In genomic region chr14:50533806-50534205, GRCh38 we compare ENCODE assay signal across 15 cellular contexts. TPM values are rescaled to one million over a fixed set of nuclear protein-coding genes. Genes with fewer than 3 reads are reported as not detected.
DNase-seq lines count a peak whose midpoint lies in the region; ATAC-seq and TF ChIP-seq lines count a peak whose summit lies in the region.
"Had no signal": no experiment of that assay in that cellular context is flagged by ENCODE, and none has a peak within 500 bp of the region (broad histone marks: within the 10 kb centered on the region; RNA-seq: fewer than 3 reads in every experiment).

No MANE protein-coding gene starts in this region.

- H3K4me1 ChIP-seq in Peyer's patch = peaks cover 0 to 26% (median 7%) of the 10 kb centered on the region in 4 donors
- peaks cover 7 to 31% (median 17%) of the 10 kb centered on the region in 4 donors for H3K4me1 ChIP-seq in transverse colon

- no peak overlapping the region for H3K4me3 Mint-ChIP-seq in T-helper 17 cell

- H3K27ac ChIP-seq in Peyer's patch (peak overlapping the region in 1 of 4 donors; percentile 92), transverse colon (peak overlapping the region; percentile 96 to 99 (median 98))
- H3K27ac ChIP-seq: neural progenitor cell had no signal

- H3K27ac Mint-ChIP-seq in T-helper 17 cell = no peak overlapping the region
- H3K27ac Mint-ChIP-seq: stimulated activated naive CD8-positive, alpha-beta T cell treated with anti-CD3 and anti-CD28 coated beads, Interleukin-15, amount 100 ng/mL, for 72 hours had no signal

- TF ChIP-seq EP300 in transverse colon (IDR thresholded peaks at IDR 0.05; ENCODE audit: low read depth) = no peak

- H3K27me3 ChIP-seq in Peyer's patch = no peaks in the 10 kb centered on the region
- H3K27me3 ChIP-seq in transverse colon = no peaks in the 10 kb centered on the region
- H3K27me3 ChIP-seq: sigmoid colon had no signal

- intact Hi-C loops in transverse colon (cut with DNase I; ENCODE audit: low total_unique reads) = loop anchor here (5.0 kb wide), 1 partner anchor 212 kb away; no protein-coding TSS in a partner anchor

- ATAC-seq in GM21526 (IDR thresholded peaks at IDR 0.05; ENCODE audit: low FRiP score, unreplicated experiment) (no peak), T-helper 17 cell (no peak), HG03469 (IDR thresholded peaks at IDR 0.05; ENCODE audit: unreplicated experiment) (no peak)
- ATAC-seq: stimulated activated naive CD8-positive, alpha-beta T cell treated with anti-CD3 and anti-CD28 coated beads, Interleukin-15, amount 100 ng/mL, for 72 hours had no signal

- TF ChIP-seq CTCF in Peyer's patch (IDR thresholded peaks at IDR 0.05) = no peak
- no peak for TF ChIP-seq CTCF in transverse colon (IDR thresholded peaks at IDR 0.05)

- in situ Hi-C loops in transverse colon (cut with MboI; ENCODE audit: low pct_ligation_motif_present in 1 of 4, low pct_unique_long_range_greater_than_20kb in 1 of 4, low sequenced_read_pairs in 3 of 4) = loop anchor here in 3 of 4 donors (5.0 to 25.0 kb wide), 3 partner anchors 209 to 672 kb away; partner anchors contain the start of gene NEMF (in 2 of the 3)

- no peaks in the 10 kb centered on the region for H3K36me3 Mint-ChIP-seq in T-helper 17 cell (ENCODE audit: low read depth)

- peaks cover 34% of the 10 kb centered on the region for H3K4me1 Mint-ChIP-seq in T-helper 17 cell

- H3K9me3 ChIP-seq in Peyer's patch (no peaks in the 10 kb centered on the region), transverse colon (no peaks in the 10 kb centered on the region), T-helper 17 cell (ENCODE audit: control insufficient read depth, low read length, poor library complexity, severe bottlenecking) (no peaks in the 10 kb centered on the region)
- H3K9me3 ChIP-seq: sigmoid colon had no signal

- TF ChIP-seq POLR2A in Peyer's patch (IDR thresholded peaks at IDR 0.05) (no peak), transverse colon (IDR thresholded peaks at IDR 0.05) (no peak)

- H3K36me3 ChIP-seq in Peyer's patch = no peaks in the 10 kb centered on the region
- no peaks in the 10 kb centered on the region for H3K36me3 ChIP-seq in transverse colon
- H3K36me3 ChIP-seq: neural progenitor cell, sigmoid colon had no signal

- DNase-seq in NOMO-1 (lab: John Stamatoyannopoulos, UW; ENCODE audit: unreplicated experiment in 2 of 2) (peak; percentile 15 to 25), NOMO-1 treated with dmso at 0.1 percent for 144 hours (lab: John Stamatoyannopoulos, UW; ENCODE audit: unreplicated experiment) (no peak), Peyer's patch (no peak), kidney tubule cell (ENCODE audit: low spot score) (peak; percentile 16), transverse colon (no peak), T-helper 17 cell (no peak)
- DNase-seq: activated naive CD4-positive, alpha-beta T cell treated with anti-CD3 and anti-CD28 coated beads, Interleukin-2, amount 10 ng/mL, durations not matched to agents 7 days and 5 days; NCI-H1436 treated with DMSO at 0.1 percent for 48 hours; NCI-H526; SHP77 treated with DMSO at 0.1 percent for 48 hours; sigmoid colon; stimulated activated naive CD8-positive, alpha-beta T cell treated with anti-CD3 and anti-CD28 coated beads, Interleukin-15, amount 100 ng/mL, for 72 hours had no signal

- WGBS in transverse colon (ENCODE audit: low coverage in 1 of 2), 2 donors = 58 to 63% methylated on average over 3 of the region's 3 CpGs

- peak overlapping the region in 3 of 4 donors; percentile 76 to 85 (median 82) for H3K4me3 ChIP-seq in Peyer's patch
- peak overlapping the region in 2 of 4 donors; percentile 94 to 97 for H3K4me3 ChIP-seq in transverse colon

- H3K27me3 Mint-ChIP-seq in T-helper 17 cell = no peaks in the 10 kb centered on the region
- H3K27me3 Mint-ChIP-seq: stimulated activated naive CD8-positive, alpha-beta T cell treated with anti-CD3 and anti-CD28 coated beads, Interleukin-15, amount 100 ng/mL, for 72 hours had no signal

RNA-seq across cellular contexts. Expression of gene MAP4K5, which starts 1.4 kb away (rescaled TPM):
- total RNA-seq in Peyer's patch (100 to 1,000 TPM in 1 of 4 donors, 10 to 100 TPM in 3; 47.1 to 123 (median 78.4) TPM), transverse colon (100 to 1,000 TPM in 3 of 4 donors, 10 to 100 TPM in 1; 40.8 to 173 (median 105) TPM), T-helper 17 cell (10 to 100 TPM; 36.3 to 39.9 TPM)

RNA-seq across cellular contexts. Expression of gene ATL1, which starts 26.1 kb away (rescaled TPM):
- total RNA-seq in Peyer's patch (1 to 10 TPM; 6.6 to 9.5 (median 8.5) TPM), transverse colon (10 to 100 TPM in 2 of 4 donors, 1 to 10 TPM in 1, not detected in 1; 1.1 to 14.1 (median 11.4) TPM), T-helper 17 cell (1 to 10 TPM; 1.6 to 5.2 TPM)

Comparison
In these comparisons a context has a peak if more than half of its experiments do, and no peak if none do; other contexts are left out.
1. DNase-seq: peak in NOMO-1 (2 of 2) and kidney tubule cell (single experiment); none in NOMO-1 treated with dmso at 0.1 percent for 144 hours (single experiment), Peyer's patch (0 of 3), transverse colon (single experiment) and T-helper 17 cell (0 of 3).